Comparison of ENCODE assay signal across 12 cellular contexts in genomic region chr6:4359108-4359710, GRCh38.
DNase-seq lines count a peak whose midpoint lies in the region; ATAC-seq, FAIRE-seq and TF ChIP-seq lines count a peak whose summit lies in the region.
"Had no signal": no experiment of that assay in that cellular context is flagged by ENCODE, and none has a peak within 500 bp of the region (broad histone marks: within the 10 kb centered on the region; RNA-seq: fewer than 3 reads in every experiment).

No MANE protein-coding gene starts in this region.

- H3K9me1 ChIP-seq in keratinocyte (ENCODE audit: control insufficient read depth, extremely low read depth, insufficient read depth, low read length), result no peaks in the 10 kb centered on the region

- H2AFZ ChIP-seq in keratinocyte (ENCODE audit: control insufficient read depth, low read length), result peak overlapping the region; percentile 28

- no peak for ATAC-seq in GM18909 (IDR thresholded peaks at IDR 0.05; ENCODE audit: poor library complexity, unreplicated experiment)
- no peak for ATAC-seq in HG02973 (IDR thresholded peaks at IDR 0.05; ENCODE audit: unreplicated experiment)
- no peak for ATAC-seq in HG02610 (IDR thresholded peaks at IDR 0.05; ENCODE audit: unreplicated experiment)

- H3K79me2 ChIP-seq in keratinocyte (ENCODE audit: control insufficient read depth, insufficient read depth, low read length), result no peaks in the 10 kb centered on the region

- H3K4me3 ChIP-seq in cardiac fibroblast (replicated peaks in 1 of 2; ENCODE audit: low read depth in 2 of 2, low read length in 2 of 2) (no peak overlapping the region), keratinocyte (ENCODE audit: control insufficient read depth in 2 of 3, extremely low read depth in 1 of 3, insufficient read depth in 2 of 3, low read depth in 1 of 3, low read length in 3 of 3) (peak overlapping the region in 1 of 3 experiments; percentile 44), stomach smooth muscle (ENCODE audit: low read length in 2 of 2) (no peak overlapping the region)

- H3K9me3 ChIP-seq in keratinocyte (ENCODE audit: control insufficient read depth, low read depth, low read length), result no peaks in the 10 kb centered on the region
- H3K9me3 ChIP-seq in stomach smooth muscle (ENCODE audit: control insufficient read depth in 2 of 2, low read length in 2 of 2), result no peaks in the 10 kb centered on the region

- FAIRE-seq in keratinocyte (lab: Jason Lieb, UNC), result no peak
- FAIRE-seq: frontal cortex had no signal

- H4K20me1 ChIP-seq in keratinocyte (ENCODE audit: control insufficient read depth, extremely low read depth, insufficient read depth, low read length), result no peaks in the 10 kb centered on the region

- peak overlapping the region; percentile 77 for H3K9ac ChIP-seq in keratinocyte (ENCODE audit: control insufficient read depth, extremely low read depth, insufficient read depth, low read length)
- no peak overlapping the region for H3K9ac ChIP-seq in stomach smooth muscle (ENCODE audit: low read length in 2 of 2)

- DNase-seq in HCEC 1CT (peak; percentile 22), cardiac fibroblast (ENCODE audit: low read depth in 2 of 2) (peak; percentile 42 to 48), keratinocyte (ENCODE audit: low read depth, low spot score) (no peak), AG08396 (ENCODE audit: low spot score) (no peak)
- DNase-seq: activated CD4-positive, alpha-beta T cell treated with anti-CD3 and anti-CD28 coated beads, Interleukin-2, amount 50 U/mL, for 1 hour; activated naive CD8-positive, alpha-beta T cell treated with anti-CD3 and anti-CD28 coated beads, Interleukin-2, amount 10 ng/mL, durations not matched to agents 7 days and 5 days; SIG-M5 had no signal

- TF ChIP-seq CTCF in cardiac fibroblast (IDR thresholded peaks at IDR 0.05; ENCODE audit: low read depth, low read length), result no peak
- TF ChIP-seq CTCF in keratinocyte (optimal IDR thresholded peaks at IDR 0.05 in 1 of 3, IDR thresholded peaks at IDR 0.05 in 1 of 3, conservative IDR thresholded peaks at IDR 0.05 in 1 of 3; ENCODE audit: extremely low read depth in 1 of 3, insufficient read depth in 2 of 3, low read length in 3 of 3), result no peak

- dilution Hi-C loops in keratinocyte (cut with MboI; ENCODE audit: extremely low pct_ligation_motif_present, low sequenced_read_pairs), result no loop called here

- H3K4me2 ChIP-seq in keratinocyte (ENCODE audit: control insufficient read depth, extremely low read depth, insufficient read depth, low read depth, low read length), result peak overlapping the region; percentile 81

- H3K27ac ChIP-seq in keratinocyte (ENCODE audit: control insufficient read depth, insufficient read depth, low read length) (peak overlapping the region; percentile 89), stomach smooth muscle (ENCODE audit: low read length) (peak overlapping the region; percentile 53)

- H3K36me3 ChIP-seq in keratinocyte (ENCODE audit: control insufficient read depth in 2 of 2, extremely low read depth in 1 of 2, insufficient read depth in 2 of 2, low read length in 2 of 2) (no peaks in the 10 kb centered on the region), stomach smooth muscle (ENCODE audit: control insufficient read depth in 2 of 2, insufficient read depth in 2 of 2, low read length in 2 of 2) (no peaks in the 10 kb centered on the region)

- H3K4me1 ChIP-seq in keratinocyte (ENCODE audit: control insufficient read depth, extremely low read depth, insufficient read depth, low read length) (peaks cover 25% of the 10 kb centered on the region), stomach smooth muscle (ENCODE audit: control insufficient read depth, insufficient read depth, low read length) (peaks cover 13% of the 10 kb centered on the region)

- H3K27me3 ChIP-seq in keratinocyte (ENCODE audit: control insufficient read depth, extremely low read depth, insufficient read depth, low read length), result no peaks in the 10 kb centered on the region
- H3K27me3 ChIP-seq in stomach smooth muscle (ENCODE audit: control insufficient read depth in 1 of 2, insufficient read depth in 2 of 2, low read length in 2 of 2), result no peaks in the 10 kb centered on the region

Comparison
In these comparisons a context has a peak if more than half of its experiments do, and no peak if none do; other contexts are left out.
1. DNase-seq: peak in HCEC 1CT (single experiment) and cardiac fibroblast (2 of 2); none in keratinocyte (single experiment) and AG08396 (single experiment).